26 cellular contexts compared by ENCODE assay signal in genomic region chr15:100334456-100334855, GRCh38. TPM values are rescaled to one million over a fixed set of nuclear protein-coding genes. Genes with fewer than 3 reads are reported as not detected.
A peak's percentile ranks its signal among the peaks of the same experiment; 100 is the strongest.
DNase-seq lines count a peak whose midpoint lies in the region; ATAC-seq and TF ChIP-seq lines count a peak whose summit lies in the region.
"Had no signal": no experiment of that assay in that cellular context is flagged by ENCODE, and none has a peak within 500 bp of the region (broad histone marks: within the 10 kb centered on the region; RNA-seq: fewer than 3 reads in every experiment).

No MANE protein-coding gene starts in this region.

- peaks cover 20% of the 10 kb centered on the region for H3K27me3 Mint-ChIP-seq in activated CD4-positive, alpha-beta T cell treated with anti-CD3 and anti-CD28 coated beads, Interleukin-2, amount 10 ng/mL, durations not matched to agents 24 days and 14 days
- no peaks in the 10 kb centered on the region for H3K27me3 Mint-ChIP-seq in CD4-positive, alpha-beta T cell
- no peaks in the 10 kb centered on the region for H3K27me3 Mint-ChIP-seq in central memory CD8-positive, alpha-beta T cell
- peaks cover 0 to 22% (median 0%) of the 10 kb centered on the region in 5 donors for H3K27me3 Mint-ChIP-seq in naive thymus-derived CD4-positive, alpha-beta T cell
- H3K27me3 Mint-ChIP-seq: CD4-positive, alpha-beta memory T cell had no signal

- H3K4me2 ChIP-seq in GM23248 (ENCODE audit: unreplicated experiment): no peak overlapping the region
- H3K4me2 ChIP-seq: BLaER1, GM23338 had no signal

- no peaks in the 10 kb centered on the region for H3F3A ChIP-seq in GM23248 (ENCODE audit: insufficient read depth)

- no peak for TF ChIP-seq CTCF in CD4-positive, alpha-beta T cell (IDR thresholded peaks at IDR 0.05)

- H3K9me3 ChIP-seq in CD4-positive, alpha-beta T cell (ENCODE audit: control insufficient read depth, low read length): no peaks in the 10 kb centered on the region
- H3K9me3 ChIP-seq in naive thymus-derived CD4-positive, alpha-beta T cell (ENCODE audit: control insufficient read depth in 2 of 3, low read length in 3 of 3): no peaks in the 10 kb centered on the region
- H3K9me3 ChIP-seq in GM23248 (ENCODE audit: low read depth): no peaks in the 10 kb centered on the region
- H3K9me3 ChIP-seq: BLaER1, HAP-1 had no signal

- H3K9ac ChIP-seq in GM23248: no peak overlapping the region
- H3K9ac ChIP-seq: BLaER1 had no signal

- no peak for ATAC-seq in CD4-positive, alpha-beta T cell (ENCODE audit: poor library complexity)
- ATAC-seq in central memory CD8-positive, alpha-beta T cell (replicated peaks; ENCODE audit: extremely low read depth, poor library complexity, severe bottlenecking): no peak
- no peak for ATAC-seq in naive thymus-derived CD4-positive, alpha-beta T cell
- ATAC-seq: HepG2, Panc1 had no signal

- peak; percentile 53 for DNase-seq in activated CD4-positive, alpha-beta T cell treated with anti-CD3 and anti-CD28 coated beads, Interleukin-2, amount 10 ng/mL, durations not matched to agents 24 days and 14 days
- DNase-seq in activated CD4-positive, alpha-beta T cell treated with anti-CD3 and anti-CD28 coated beads for 4 hours: no peak
- DNase-seq in CD4-positive, alpha-beta T cell: no peak
- no peak for DNase-seq in central memory CD8-positive, alpha-beta T cell (ENCODE audit: low spot score in 2 of 2)
- DNase-seq in naive thymus-derived CD4-positive, alpha-beta T cell: no peak
- DNase-seq in activated effector memory CD4-positive, alpha-beta T cell treated with Interleukin-2 at 50 U/mL for 16 hours: no peak
- DNase-seq in GM23248 (no peak), SKM-1 treated with dmso at 0.1 percent for 144 hours (lab: John Stamatoyannopoulos, UW; ENCODE audit: unreplicated experiment) (no peak)
- DNase-seq: ACHN; Calu3; CD4-positive, alpha-beta memory T cell; DMS153; KBM-7; NCI-H1092; NCI-H1436 treated with DMSO at 0.1 percent for 48 hours; NCI-H2029; NCI-H226; NCI-H510A treated with DMSO at 0.1 percent for 48 hours; NCI-H748 treated with DMSO at 0.1 percent for 48 hours had no signal

- POLR2A ChIA-PET in CD4-positive, alpha-beta T cell (lab: Charles Lee): interaction anchor here (1.2 to 1.9 kb wide), 2 partner anchors 105 to 405 kb away, joined by 3 to 8 read pairs; no protein-coding TSS in a partner anchor
- POLR2A ChIA-PET in naive thymus-derived CD4-positive, alpha-beta T cell (lab: Charles Lee): interaction anchor here (1.0 kb wide), 1 partner anchor 16 kb away, joined by 3 read pairs; no protein-coding TSS in a partner anchor

- no peaks in the 10 kb centered on the region for H4K20me1 ChIP-seq in GM23248 (ENCODE audit: insufficient read depth)
- H4K20me1 ChIP-seq: BLaER1 had no signal

- no peaks in the 10 kb centered on the region for H3K79me2 ChIP-seq in GM23248 (ENCODE audit: insufficient read depth)

- H3K4me1 ChIP-seq in naive thymus-derived CD4-positive, alpha-beta T cell (ENCODE audit: control insufficient read depth in 2 of 2, insufficient read depth in 2 of 2, low read length in 2 of 2): peaks cover 55 to 64% of the 10 kb centered on the region in 2 donors
- H3K4me1 ChIP-seq in GM23248 (ENCODE audit: insufficient read depth): no peaks in the 10 kb centered on the region
- H3K4me1 ChIP-seq: HAP-1 had no signal

- peaks cover 54% of the 10 kb centered on the region for H3K4me1 Mint-ChIP-seq in activated CD4-positive, alpha-beta T cell treated with anti-CD3 and anti-CD28 coated beads, Interleukin-2, amount 10 ng/mL, durations not matched to agents 24 days and 14 days
- peaks cover 82% of the 10 kb centered on the region for H3K4me1 Mint-ChIP-seq in CD4-positive, alpha-beta T cell (ENCODE audit: low read depth)
- peaks cover 77% of the 10 kb centered on the region for H3K4me1 Mint-ChIP-seq in central memory CD8-positive, alpha-beta T cell
- peaks cover 44 to 91% (median 85%) of the 10 kb centered on the region in 7 donors for H3K4me1 Mint-ChIP-seq in naive thymus-derived CD4-positive, alpha-beta T cell

- H3K9me3 Mint-ChIP-seq in activated CD4-positive, alpha-beta T cell treated with anti-CD3 and anti-CD28 coated beads, Interleukin-2, amount 10 ng/mL, durations not matched to agents 24 days and 14 days: no peaks in the 10 kb centered on the region
- no peaks in the 10 kb centered on the region for H3K9me3 Mint-ChIP-seq in CD4-positive, alpha-beta T cell
- no peaks in the 10 kb centered on the region for H3K9me3 Mint-ChIP-seq in central memory CD8-positive, alpha-beta T cell
- peaks cover 0 to 1% (median 0%) of the 10 kb centered on the region in 11 donors for H3K9me3 Mint-ChIP-seq in naive thymus-derived CD4-positive, alpha-beta T cell
- H3K9me3 Mint-ChIP-seq: CD4-positive, alpha-beta memory T cell; GM23338 had no signal

- no peak overlapping the region for H3K4me3 Mint-ChIP-seq in activated CD4-positive, alpha-beta T cell treated with anti-CD3 and anti-CD28 coated beads, Interleukin-2, amount 10 ng/mL, durations not matched to agents 24 days and 14 days
- H3K4me3 Mint-ChIP-seq in CD4-positive, alpha-beta T cell: peak overlapping the region; percentile 35
- peak overlapping the region; percentile 65 for H3K4me3 Mint-ChIP-seq in central memory CD8-positive, alpha-beta T cell
- peak overlapping the region in 6 of 10 donors; percentile 5 to 60 (median 40) for H3K4me3 Mint-ChIP-seq in naive thymus-derived CD4-positive, alpha-beta T cell
- H3K4me3 Mint-ChIP-seq: GM23338 had no signal

- WGBS in GM23248 (ENCODE audit: low coverage in 1 of 2, low lambda C conversion rate in 2 of 2, missing lambda C conversion rate in 2 of 2), 2 experiments: 63 to 81% methylated on average over 12 to 19 of the region's 19 CpGs

- no peak overlapping the region for H3K4me3 ChIP-seq in naive thymus-derived CD4-positive, alpha-beta T cell (ENCODE audit: low read length)
- H3K4me3 ChIP-seq in GM23248: no peak overlapping the region
- H3K4me3 ChIP-seq: BLaER1, GM23338, HAP-1 had no signal

- no peak overlapping the region for H3K27ac Mint-ChIP-seq in activated CD4-positive, alpha-beta T cell treated with anti-CD3 and anti-CD28 coated beads, Interleukin-2, amount 10 ng/mL, durations not matched to agents 24 days and 14 days
- no peak overlapping the region for H3K27ac Mint-ChIP-seq in CD4-positive, alpha-beta T cell
- no peak overlapping the region for H3K27ac Mint-ChIP-seq in central memory CD8-positive, alpha-beta T cell (ENCODE audit: low read depth)
- peak overlapping the region in 1 of 9 donors; percentile 14 for H3K27ac Mint-ChIP-seq in naive thymus-derived CD4-positive, alpha-beta T cell
- H3K27ac Mint-ChIP-seq: GM23338 had no signal

- CTCF ChIA-PET in CD4-positive, alpha-beta T cell (lab: Charles Lee): interaction anchor here (1.0 kb wide), 1 partner anchor 16 kb away, joined by 4 read pairs; no protein-coding TSS in a partner anchor
- CTCF ChIA-PET in naive thymus-derived CD4-positive, alpha-beta T cell (lab: Charles Lee): interaction anchor here (0.6 kb wide), 1 partner anchor 71 kb away, joined by 3 read pairs; no protein-coding TSS in a partner anchor

- H3K9me2 ChIP-seq in GM23248 (ENCODE audit: insufficient read depth): no peaks in the 10 kb centered on the region

- no peak overlapping the region for H3K27ac ChIP-seq in CD4-positive, alpha-beta T cell (ENCODE audit: low read depth, low read length)
- H3K27ac ChIP-seq in naive thymus-derived CD4-positive, alpha-beta T cell (ENCODE audit: low read depth, low read length): no peak overlapping the region
- H3K27ac ChIP-seq in GM23248: no peak overlapping the region
- H3K27ac ChIP-seq: 22Rv1, BLaER1, HL-60 had no signal

- H3K36me3 ChIP-seq in naive thymus-derived CD4-positive, alpha-beta T cell (ENCODE audit: control insufficient read depth in 2 of 3, insufficient read depth in 3 of 3, low read length in 3 of 3): no peaks in the 10 kb centered on the region
- H3K36me3 ChIP-seq in GM23248 (ENCODE audit: low read depth): no peaks in the 10 kb centered on the region
- H3K36me3 ChIP-seq: BLaER1, HAP-1 had no signal

- H3K36me3 Mint-ChIP-seq in activated CD4-positive, alpha-beta T cell treated with anti-CD3 and anti-CD28 coated beads, Interleukin-2, amount 10 ng/mL, durations not matched to agents 24 days and 14 days (ENCODE audit: low read depth): peaks cover 2% of the 10 kb centered on the region
- H3K36me3 Mint-ChIP-seq in CD4-positive, alpha-beta T cell (ENCODE audit: low read depth): no peaks in the 10 kb centered on the region
- H3K36me3 Mint-ChIP-seq in central memory CD8-positive, alpha-beta T cell (ENCODE audit: insufficient read depth): peaks cover 4% of the 10 kb centered on the region
- H3K36me3 Mint-ChIP-seq in naive thymus-derived CD4-positive, alpha-beta T cell: peaks cover 0 to 3% (median 0%) of the 10 kb centered on the region in 5 donors

- intact Hi-C loops in activated CD4-positive, alpha-beta T cell treated with anti-CD3 and anti-CD28 coated beads, Interleukin-2, amount 10 ng/mL, durations not matched to agents 24 days and 14 days (cut with micrococcal nuclease): no loop called here
- intact Hi-C loops in CD4-positive, alpha-beta T cell (cut with DNase I, micrococcal nuclease): loop anchor here in 1 of 2 experiments (10.0 kb wide), 2 partner anchors 200 to 520 kb away; no protein-coding TSS in a partner anchor
- intact Hi-C loops in naive thymus-derived CD4-positive, alpha-beta T cell (cut with micrococcal nuclease): loop anchor here in 1 of 2 donors (10.0 kb wide), 1 partner anchor 120 kb away; no protein-coding TSS in a partner anchor

- H2AFZ ChIP-seq in GM23248: no peak overlapping the region
- H2AFZ ChIP-seq: GM23338 had no signal

- in situ Hi-C loops in GM23248 (cut with MboI): loop anchor here (25.0 kb wide), 2 partner anchors 678 to 1072 kb away; partner anchors contain the start of gene LRRC28

- H3K27me3 ChIP-seq in CD4-positive, alpha-beta T cell (ENCODE audit: control insufficient read depth, insufficient read depth, low read length): no peaks in the 10 kb centered on the region
- H3K27me3 ChIP-seq in naive thymus-derived CD4-positive, alpha-beta T cell (ENCODE audit: control insufficient read depth in 2 of 2, insufficient read depth in 2 of 2, low read length in 2 of 2): no peaks in the 10 kb centered on the region
- no peaks in the 10 kb centered on the region for H3K27me3 ChIP-seq in GM23248 (replicated peaks; ENCODE audit: insufficient read depth)

RNA-seq across cellular contexts. Expression of gene ADAMTS17, which starts 7.3 kb away (rescaled TPM):
- total RNA-seq in activated CD4-positive, alpha-beta T cell treated with anti-CD3 and anti-CD28 coated beads, Interleukin-2, amount 10 ng/mL, durations not matched to agents 24 days and 14 days: 0.47 and 1.1 TPM in 2 replicates
- total RNA-seq in CD4-positive, alpha-beta T cell: 10 to 100 TPM in 1 of 2 experiments, 1 to 10 TPM in 1; 9.9 to 13.2 TPM
- total RNA-seq in naive thymus-derived CD4-positive, alpha-beta T cell: 10 to 100 TPM in 2 of 5 experiments, 1 to 10 TPM in 3; 2.0 to 13.5 (median 3.2) TPM
- polyA plus RNA-seq in naive thymus-derived CD4-positive, alpha-beta T cell: 1 to 10 TPM; 1.5 to 5.3 TPM
- not detected in 2 replicates for total RNA-seq in GM23248 (2014; rRNA removed; shearing (Covaris generic))
- polyA plus RNA-seq in GM23248 (2016; fragmentation: Nextera tagmentation; extraction: Ambion mirVana): not detected in 2 replicates
